Comparison of ENCODE assay signal across 13 cellular contexts in the genomic region with DNA sequence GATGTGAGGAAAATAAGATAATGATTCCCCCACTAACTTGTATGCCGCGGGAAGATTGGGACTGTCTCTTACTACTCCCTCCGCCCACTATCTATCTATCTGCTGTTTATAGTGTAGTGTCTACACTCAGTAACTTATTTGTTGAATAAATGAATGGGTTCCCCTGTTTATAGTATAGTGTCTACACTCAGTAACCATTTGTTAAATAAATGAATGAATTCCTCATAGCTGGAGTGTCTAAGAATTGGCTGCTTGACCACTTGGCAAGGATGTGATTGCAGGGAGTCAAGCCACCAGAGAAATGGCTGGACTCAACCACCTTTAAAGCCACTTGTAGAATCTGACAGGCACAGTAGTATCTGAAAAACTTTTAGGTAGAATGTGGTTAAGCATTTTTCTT.
"Had no signal": no experiment of that assay in that cellular context is flagged by ENCODE, and none has a peak within 500 bp of the region (broad histone marks: within the 10 kb centered on the region; RNA-seq: fewer than 3 reads in every experiment).

No MANE protein-coding gene starts in this region.

- H3K27ac ChIP-seq: epithelial cell of prostate, esophagus muscularis mucosa, foreskin keratinocyte, ovary had no signal

- ATAC-seq: effector memory CD8-positive, alpha-beta T cell; foreskin keratinocyte; natural killer cell; right cardiac atrium had no signal

- H3K4me1 ChIP-seq: foreskin keratinocyte had no signal

- DNase-seq: effector memory CD8-positive, alpha-beta T cell; foreskin keratinocyte; hippocampal formation; kidney glomerular epithelial cell; mammary epithelial cell; natural killer cell; ovary; right cardiac atrium; small intestine; stimulated activated CD4-positive, alpha-beta T cell treated with anti-CD3 and anti-CD28 coated beads, Interleukin-12 subunit alpha, Interleukin-12 subunit beta, amount 100 ng/mL, for 4 hours; stimulated activated naive CD4-positive, alpha-beta T cell had no signal

- H3K27me3 ChIP-seq: esophagus muscularis mucosa, ovary had no signal

- H3K36me3 ChIP-seq: ovary had no signal

- H3K4me3 ChIP-seq: esophagus muscularis mucosa, ovary had no signal

- H3K9me3 ChIP-seq: esophagus muscularis mucosa, ovary had no signal
